In genomic region chr6:51495016-51495805, GRCh38 we compare ENCODE assay signal across 18 cellular contexts.
DNase-seq lines count a peak whose midpoint lies in the region; ATAC-seq, FAIRE-seq and TF ChIP-seq lines count a peak whose summit lies in the region.
"Had no signal": no experiment of that assay in that cellular context is flagged by ENCODE, and none has a peak within 500 bp of the region (broad histone marks: within the 10 kb centered on the region; RNA-seq: fewer than 3 reads in every experiment).

No MANE protein-coding gene starts in this region.

- no peak overlapping the region for H3K9ac ChIP-seq in keratinocyte (ENCODE audit: control insufficient read depth, extremely low read depth, insufficient read depth, low read length)

- no peaks in the 10 kb centered on the region for H3K9me3 ChIP-seq in keratinocyte (ENCODE audit: control insufficient read depth, low read depth, low read length)
- H3K9me3 ChIP-seq: gastrocnemius medialis, right atrium auricular region had no signal

- H3K79me2 ChIP-seq in keratinocyte (ENCODE audit: control insufficient read depth, insufficient read depth, low read length), result no peaks in the 10 kb centered on the region

- ATAC-seq in GM19023 (IDR thresholded peaks at IDR 0.05; ENCODE audit: unreplicated experiment) (no peak), HG02642 (IDR thresholded peaks at IDR 0.05; ENCODE audit: poor library complexity, unreplicated experiment) (no peak)
- ATAC-seq: activated CD4-positive, alpha-beta T cell treated with anti-CD3 and anti-CD28 coated beads for 36 hours; activated naive CD4-positive, alpha-beta T cell treated with anti-CD3 and anti-CD28 coated beads, Interleukin-2, amount 50 U/mL, for 72 hours; gastrocnemius medialis; Right ventricle myocardium inferior had no signal

- H3K4me2 ChIP-seq in keratinocyte (ENCODE audit: control insufficient read depth, extremely low read depth, insufficient read depth, low read depth, low read length), result no peak overlapping the region

- H3K4me1 ChIP-seq in keratinocyte (ENCODE audit: control insufficient read depth, extremely low read depth, insufficient read depth, low read length), result no peaks in the 10 kb centered on the region
- H3K4me1 ChIP-seq: gastrocnemius medialis, right atrium auricular region had no signal

- DNase-seq in G401 (ENCODE audit: low spot score) (peak; percentile 39), astrocyte of the hippocampus (ENCODE audit: low read depth, low spot score) (peak; percentile 1), keratinocyte (ENCODE audit: low read depth, low spot score) (no peak), occipital lobe (lab: John Stamatoyannopoulos, UW) (peak; percentile 46), NCI-H524 treated with DMSO at 0.1 percent for 48 hours (lab: John Stamatoyannopoulos, UW) (no peak)
- DNase-seq in stimulated activated CD4-positive, alpha-beta T cell treated with anti-CD3 and anti-CD28 coated beads, Interleukin-4, amount 100 ng/mL, for 4 hours, result no peak
- DNase-seq: activated CD4-positive, alpha-beta T cell treated with anti-CD3 and anti-CD28 coated beads for 36 hours; gastrocnemius medialis; NCI-H2107; stimulated activated CD4-positive, alpha-beta T cell treated with anti-CD3 and anti-CD28 coated beads, Interleukin-4, amount 100 ng/mL, for 24 hours; trophoblast cell had no signal

- no peaks in the 10 kb centered on the region for H3K36me3 ChIP-seq in keratinocyte (ENCODE audit: control insufficient read depth in 2 of 2, extremely low read depth in 1 of 2, insufficient read depth in 2 of 2, low read length in 2 of 2)
- H3K36me3 ChIP-seq: gastrocnemius medialis, right atrium auricular region had no signal

- in situ Hi-C loops in G401 (cut with HindIII; ENCODE audit: low sequenced_read_pairs), result no loop called here

- H3K27ac ChIP-seq in keratinocyte (ENCODE audit: control insufficient read depth, insufficient read depth, low read length), result no peak overlapping the region
- H3K27ac ChIP-seq: gastrocnemius medialis, right atrium auricular region had no signal

- no peaks in the 10 kb centered on the region for H3K27me3 ChIP-seq in keratinocyte (ENCODE audit: control insufficient read depth, extremely low read depth, insufficient read depth, low read length)
- H3K27me3 ChIP-seq: gastrocnemius medialis, right atrium auricular region had no signal

- H2AFZ ChIP-seq in keratinocyte (ENCODE audit: control insufficient read depth, low read length), result peak overlapping the region; percentile 5

- dilution Hi-C loops in keratinocyte (cut with MboI; ENCODE audit: extremely low pct_ligation_motif_present, low sequenced_read_pairs), result no loop called here

- no peak for FAIRE-seq in keratinocyte (lab: Jason Lieb, UNC)
- FAIRE-seq: GM18507, islet of Langerhans had no signal

- H3K9me1 ChIP-seq in keratinocyte (ENCODE audit: control insufficient read depth, extremely low read depth, insufficient read depth, low read length), result no peaks in the 10 kb centered on the region

- H3K4me3 ChIP-seq in keratinocyte (ENCODE audit: control insufficient read depth in 2 of 3, extremely low read depth in 1 of 3, insufficient read depth in 2 of 3, low read depth in 1 of 3, low read length in 3 of 3), result no peak overlapping the region
- H3K4me3 ChIP-seq: gastrocnemius medialis, right atrium auricular region had no signal

- no peaks in the 10 kb centered on the region for H4K20me1 ChIP-seq in keratinocyte (ENCODE audit: control insufficient read depth, extremely low read depth, insufficient read depth, low read length)

- TF ChIP-seq CTCF in keratinocyte (optimal IDR thresholded peaks at IDR 0.05 in 1 of 3, IDR thresholded peaks at IDR 0.05 in 1 of 3, conservative IDR thresholded peaks at IDR 0.05 in 1 of 3; ENCODE audit: extremely low read depth in 1 of 3, insufficient read depth in 2 of 3, low read length in 3 of 3), result no peak

Comparison
In these comparisons a context has a peak if more than half of its experiments do, and no peak if none do; other contexts are left out.
1. DNase-seq: peak in G401 (single experiment), astrocyte of the hippocampus (single experiment) and occipital lobe (single experiment); none in keratinocyte (single experiment), NCI-H524 treated with DMSO at 0.1 percent for 48 hours (single experiment) and stimulated activated CD4-positive, alpha-beta T cell treated with anti-CD3 and anti-CD28 coated beads, Interleukin-4, amount 100 ng/mL, for 4 hours (0 of 2).